8 cellular contexts compared by ENCODE assay signal in the genomic region with DNA sequence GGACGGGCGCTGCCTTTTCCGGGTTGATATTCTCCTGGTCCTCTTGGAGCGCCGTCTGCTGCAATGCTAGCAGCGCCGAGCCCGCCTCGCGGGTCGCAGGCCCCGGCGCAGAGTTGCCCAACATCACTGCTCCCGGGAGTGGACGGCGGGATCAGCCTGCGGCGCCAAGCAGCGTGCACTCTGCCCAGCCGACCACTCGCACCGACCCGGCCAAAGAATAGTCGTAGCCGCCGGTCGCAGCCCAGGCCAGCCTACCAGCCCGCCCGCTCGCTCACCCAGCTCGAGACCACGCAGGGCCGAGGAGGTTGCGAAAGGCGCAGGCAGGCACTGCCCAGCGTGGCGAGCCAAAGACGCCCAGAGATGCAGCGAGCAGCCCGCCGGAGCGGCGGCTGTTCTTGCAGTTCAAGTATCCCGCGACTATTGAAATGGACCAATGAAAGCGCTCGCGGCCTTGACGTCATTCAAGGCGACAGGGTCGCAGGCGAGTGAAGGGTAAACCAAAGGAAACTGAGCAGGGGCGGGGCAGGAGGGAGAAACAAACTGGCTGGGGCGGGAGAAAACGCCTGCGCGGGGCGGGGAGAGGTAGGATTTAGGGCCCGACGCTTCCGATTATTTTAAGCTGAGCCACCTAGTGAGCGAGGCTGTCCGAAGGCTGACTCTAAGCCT. TPM values are rescaled to one million over a fixed set of nuclear protein-coding genes. Genes with fewer than 3 reads are reported as not detected.
DNase-seq lines count a peak whose midpoint lies in the region; ATAC-seq lines count a peak whose summit lies in the region.

A gene (minus strand): TSS at position 379 of the 666 bp plus-strand sequence. CDS start 255 bp downstream, at position 124.

- H3K9me3 ChIP-seq in BLaER1 treated with 17β-estradiol and CSF1 and Interleukin-3, amounts not matched to agents 10 nM and 100 nM (replicated peaks in 1 of 11): no peaks in the 10 kb centered on the region

- intact Hi-C loops in dendritic cell treated with granulocyte-macrophage colony-stimulating factor and Interleukin-4, amounts not matched to agents 40 ng/mL and 50 ng/mL, for 4 days (cut with micrococcal nuclease): loop anchor here (1.0 to 5.0 kb wide), 3 partner anchors 22 to 126 kb away; a partner anchor contains a TSS

- H3K4me2 ChIP-seq in BLaER1 treated with 17β-estradiol and CSF1 and Interleukin-3, amounts not matched to agents 10 nM and 100 nM: peak within 1 kb of the TSS; percentile 78 to 96 (median 91)

- peaks cover 0 to 32% (median 9%) of the 10 kb centered on the region in 11 experiments; a peak in 9 of 22 replicates for H4K20me1 ChIP-seq in BLaER1 treated with 17β-estradiol and CSF1 and Interleukin-3, amounts not matched to agents 10 nM and 100 nM

- H3K36me3 Mint-ChIP-seq in dendritic cell treated with granulocyte-macrophage colony-stimulating factor and Interleukin-4, amounts not matched to agents 40 ng/mL and 50 ng/mL, for 4 days (ENCODE audit: low read depth): peaks cover 9% of the 10 kb centered on the region

- peak within 1 kb of the TSS; percentile 75 for H3K27ac Mint-ChIP-seq in dendritic cell treated with granulocyte-macrophage colony-stimulating factor and Interleukin-4, amounts not matched to agents 40 ng/mL and 50 ng/mL, for 4 days

- H3K4me3 Mint-ChIP-seq in dendritic cell treated with granulocyte-macrophage colony-stimulating factor and Interleukin-4, amounts not matched to agents 40 ng/mL and 50 ng/mL, for 4 days: peak within 1 kb of the TSS; percentile 96

- H3K4me1 ChIP-seq in BLaER1 treated with 17β-estradiol and CSF1 and Interleukin-3, amounts not matched to agents 10 nM and 100 nM: peaks cover 13 to 31% (median 21%) of the 10 kb centered on the region in 10 experiments

- no peaks in the 10 kb centered on the region for H3K27me3 ChIP-seq in BLaER1 treated with 17β-estradiol and CSF1 and Interleukin-3, amounts not matched to agents 10 nM and 100 nM

- DNase-seq in NCI-H748 (lab: John Stamatoyannopoulos, UW; ENCODE audit: unreplicated experiment): peak; percentile 95
- DNase-seq in activated CD4-positive, alpha-beta T cell treated with anti-CD3 and anti-CD28 coated beads, Interleukin-2, amount 50 U/mL, for 1 hour: peak; percentile 95
- peak; percentile 96 for DNase-seq in left lobe of liver (ENCODE audit: low spot score)
- peak; percentile 92 for DNase-seq in stimulated activated CD4-positive, alpha-beta T cell treated with anti-CD3 and anti-CD28 coated beads, Interleukin-2, amount 100 ng/mL, for 4 hours (ENCODE audit: low read depth)

- H3K27me3 Mint-ChIP-seq in dendritic cell treated with granulocyte-macrophage colony-stimulating factor and Interleukin-4, amounts not matched to agents 40 ng/mL and 50 ng/mL, for 4 days: no peaks in the 10 kb centered on the region

- H3K9ac ChIP-seq in BLaER1 treated with 17β-estradiol and CSF1 and Interleukin-3, amounts not matched to agents 10 nM and 100 nM: peak within 1 kb of the TSS; percentile 79 to 96 (median 91)

- H3K4me3 ChIP-seq in BLaER1 treated with 17β-estradiol and CSF1 and Interleukin-3, amounts not matched to agents 10 nM and 100 nM: peak within 1 kb of the TSS; percentile 86 to 99 (median 96)

- peaks cover 19% of the 10 kb centered on the region for H3K4me1 Mint-ChIP-seq in dendritic cell treated with granulocyte-macrophage colony-stimulating factor and Interleukin-4, amounts not matched to agents 40 ng/mL and 50 ng/mL, for 4 days (ENCODE audit: low read depth)

- no peaks in the 10 kb centered on the region for H3K9me3 Mint-ChIP-seq in dendritic cell treated with granulocyte-macrophage colony-stimulating factor and Interleukin-4, amounts not matched to agents 40 ng/mL and 50 ng/mL, for 4 days

- H3K27ac ChIP-seq in BLaER1 treated with 17β-estradiol and CSF1 and Interleukin-3, amounts not matched to agents 10 nM and 100 nM: peak within 1 kb of the TSS; percentile 62 to 94 (median 90); a peak in 21 of 22 replicates

- peaks cover 6 to 52% (median 40%) of the 10 kb centered on the region in 11 experiments; a peak in 21 of 22 replicates for H3K36me3 ChIP-seq in BLaER1 treated with 17β-estradiol and CSF1 and Interleukin-3, amounts not matched to agents 10 nM and 100 nM

- ATAC-seq in GM19351 (IDR thresholded peaks at IDR 0.05; ENCODE audit: unreplicated experiment) (peak; percentile 89), HG03521 (IDR thresholded peaks at IDR 0.05; ENCODE audit: unreplicated experiment) (peak; percentile 95), left lobe of liver (peak; percentile 100)

RNA-seq across cellular contexts. Expression of the gene that starts here (rescaled TPM):
- 0.45 TPM for total RNA-seq in left lobe of liver

Comparison
In these comparisons a context has a peak if more than half of its experiments do, and no peak if none do; other contexts are left out.
1. Peak in every context shown above with its lines: DNase-seq, ATAC-seq, H3K4me3 ChIP-seq and H3K27ac ChIP-seq.
2. Peak in DNase-seq and ATAC-seq in left lobe of liver; RNA of the gene not detected or under 1 TPM.